14 cellular contexts compared by ENCODE assay signal in the genomic region with DNA sequence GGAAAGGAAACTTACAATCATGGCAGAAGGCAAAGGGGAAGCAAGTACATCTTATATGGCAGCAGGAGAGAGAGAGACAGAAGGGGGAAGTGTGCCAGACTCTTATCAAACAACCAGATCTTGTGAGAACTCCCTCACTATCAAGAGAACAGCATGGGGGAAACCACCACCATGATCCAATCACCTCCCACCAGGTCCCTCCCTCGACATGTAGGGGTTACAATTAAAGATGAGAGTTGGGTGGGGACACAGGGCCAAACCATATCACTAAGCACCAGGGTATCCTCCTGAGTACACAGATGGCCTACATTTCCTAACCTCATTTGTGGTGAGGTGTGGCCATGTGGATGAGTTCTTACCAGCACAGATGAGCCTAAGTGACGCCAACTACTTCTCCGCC.
"Had no signal": no experiment of that assay in that cellular context is flagged by ENCODE, and none has a peak within 500 bp of the region (broad histone marks: within the 10 kb centered on the region; RNA-seq: fewer than 3 reads in every experiment).

No MANE protein-coding gene starts in this region.

- H3K4me3 ChIP-seq: lung, right atrium auricular region, skin epidermis had no signal

- H3K27ac ChIP-seq: right atrium auricular region, skin epidermis had no signal

- DNase-seq: activated CD4-positive, alpha-beta memory T cell treated with anti-CD3 and anti-CD28 coated beads for 36 hours; activated CD4-positive, CD25-positive, alpha-beta regulatory T cell treated with anti-CD3 and anti-CD28 coated beads, Interleukin-2, amount 50 U/mL, for 72 hours; activated effector memory CD4-positive, alpha-beta T cell treated with anti-CD3 and anti-CD28 coated beads, Interleukin-2, amount 50 U/mL, for 16 hours; activated T-cell treated with anti-CD3 and anti-CD28 coated beads, Interleukin-2, amount 50 U/mL, for 4 hours; amniotic stem cell; cerebellar nuclear complex; dermis blood vessel endothelial cell; left cardiac atrium; naive B cell had no signal

- ATAC-seq: activated naive CD4-positive, alpha-beta T cell treated with anti-CD3 and anti-CD28 coated beads, Interleukin-2, amount 50 U/mL, for 72 hours; activated T-cell treated with anti-CD3 and anti-CD28 coated beads, Interleukin-2, amount 50 U/mL, for 4 hours; left cardiac atrium had no signal

- H3K4me1 ChIP-seq: right atrium auricular region had no signal

- H3K27me3 ChIP-seq: right atrium auricular region had no signal

- FAIRE-seq: urothelium cell line had no signal

- H3K36me3 ChIP-seq: right atrium auricular region had no signal

- H3K9me3 ChIP-seq: right atrium auricular region had no signal
